1 cellular context compared by ENCODE assay signal in the genomic region with DNA sequence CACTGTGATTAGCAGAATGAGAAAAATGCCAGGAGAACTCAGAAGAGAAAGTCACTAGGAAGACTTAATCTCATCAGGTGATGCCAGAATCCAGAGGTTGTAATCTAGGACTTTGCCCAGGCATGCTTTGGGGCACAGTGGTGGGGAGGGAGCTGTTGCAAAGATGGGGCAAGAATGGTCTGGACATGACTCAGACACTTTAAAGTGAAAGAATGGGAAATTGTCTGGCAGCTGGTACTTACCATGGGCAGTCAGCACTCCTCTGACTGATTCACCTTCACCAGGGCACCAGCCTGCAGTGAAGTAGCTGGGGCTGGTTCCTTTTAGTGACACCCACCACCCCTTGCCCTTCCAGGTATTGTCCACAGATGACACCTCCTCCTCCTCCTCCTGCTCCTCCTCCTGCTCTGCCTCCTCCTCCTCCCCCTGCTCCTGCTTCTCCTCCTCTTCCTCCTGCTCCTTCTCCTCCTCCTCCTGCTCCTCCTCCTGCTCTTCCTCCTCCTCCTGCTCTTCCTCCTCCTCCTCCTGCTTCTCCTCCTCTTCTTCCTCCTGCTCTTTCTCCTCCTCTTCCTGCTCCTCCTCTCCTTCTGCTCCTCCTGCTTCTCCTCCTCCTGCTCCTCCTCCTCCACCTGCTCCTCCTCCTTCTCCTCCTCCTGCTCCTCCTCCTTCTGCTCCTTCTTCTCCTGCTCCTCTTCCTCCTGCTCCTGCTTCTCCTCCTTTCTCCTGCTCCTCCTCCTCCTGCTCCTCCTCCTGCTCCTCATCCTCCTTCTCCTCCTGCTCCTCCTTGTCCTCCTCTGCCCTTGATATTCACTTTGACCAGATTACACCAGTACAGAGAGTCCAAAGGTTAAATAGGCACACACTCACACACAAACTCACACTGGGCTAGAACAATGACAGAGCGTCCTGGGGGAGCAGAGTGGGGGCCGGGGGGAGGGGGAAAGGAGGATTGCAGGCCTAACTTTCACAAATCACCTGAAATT.
A peak's percentile ranks its signal among the peaks of the same experiment; 100 is the strongest.
TF ChIP-seq lines count a peak whose summit lies in the region.

CHD9NB (minus strand) TSS at position 379 of the 983 bp plus-strand sequence. CDS start 8,739 bp downstream, outside the sequence.

TF ChIP-seq in HepG2, 621 proteins besides CTCF, POLR2A, EP300 and RAD21 (continues in another document):
- peak; percentile 55 for TF ChIP-seq TEAD3 (CRISPR knock-in tag; optimal IDR thresholded peaks at IDR 0.05; ENCODE audit: borderline replicate concordance)
- no peak for TF ChIP-seq AGO1 (IDR thresholded peaks at IDR 0.05; ENCODE audit: low read depth, low read length, poor library complexity, severe bottlenecking)
- no peak for TF ChIP-seq ZNF256 (CRISPR knock-in tag; conservative IDR thresholded peaks at IDR 0.05)
- no peak for TF ChIP-seq ZBED4 (CRISPR knock-in tag; IDR thresholded peaks at IDR 0.05; ENCODE audit: borderline replicate concordance)
- no peak for TF ChIP-seq NCOA2 (CRISPR knock-in tag; IDR thresholded peaks at IDR 0.05)
- no peak for TF ChIP-seq ZFYVE20 (CRISPR knock-in tag; IDR thresholded peaks at IDR 0.05; ENCODE audit: borderline replicate concordance, low read depth)
- TF ChIP-seq ZNF3 (CRISPR knock-in tag; IDR thresholded peaks at IDR 0.05): no peak
- TF ChIP-seq SRF (IDR thresholded peaks at IDR 0.05; ENCODE audit: low read depth, low read length): no peak
- TF ChIP-seq, protein P1, sequence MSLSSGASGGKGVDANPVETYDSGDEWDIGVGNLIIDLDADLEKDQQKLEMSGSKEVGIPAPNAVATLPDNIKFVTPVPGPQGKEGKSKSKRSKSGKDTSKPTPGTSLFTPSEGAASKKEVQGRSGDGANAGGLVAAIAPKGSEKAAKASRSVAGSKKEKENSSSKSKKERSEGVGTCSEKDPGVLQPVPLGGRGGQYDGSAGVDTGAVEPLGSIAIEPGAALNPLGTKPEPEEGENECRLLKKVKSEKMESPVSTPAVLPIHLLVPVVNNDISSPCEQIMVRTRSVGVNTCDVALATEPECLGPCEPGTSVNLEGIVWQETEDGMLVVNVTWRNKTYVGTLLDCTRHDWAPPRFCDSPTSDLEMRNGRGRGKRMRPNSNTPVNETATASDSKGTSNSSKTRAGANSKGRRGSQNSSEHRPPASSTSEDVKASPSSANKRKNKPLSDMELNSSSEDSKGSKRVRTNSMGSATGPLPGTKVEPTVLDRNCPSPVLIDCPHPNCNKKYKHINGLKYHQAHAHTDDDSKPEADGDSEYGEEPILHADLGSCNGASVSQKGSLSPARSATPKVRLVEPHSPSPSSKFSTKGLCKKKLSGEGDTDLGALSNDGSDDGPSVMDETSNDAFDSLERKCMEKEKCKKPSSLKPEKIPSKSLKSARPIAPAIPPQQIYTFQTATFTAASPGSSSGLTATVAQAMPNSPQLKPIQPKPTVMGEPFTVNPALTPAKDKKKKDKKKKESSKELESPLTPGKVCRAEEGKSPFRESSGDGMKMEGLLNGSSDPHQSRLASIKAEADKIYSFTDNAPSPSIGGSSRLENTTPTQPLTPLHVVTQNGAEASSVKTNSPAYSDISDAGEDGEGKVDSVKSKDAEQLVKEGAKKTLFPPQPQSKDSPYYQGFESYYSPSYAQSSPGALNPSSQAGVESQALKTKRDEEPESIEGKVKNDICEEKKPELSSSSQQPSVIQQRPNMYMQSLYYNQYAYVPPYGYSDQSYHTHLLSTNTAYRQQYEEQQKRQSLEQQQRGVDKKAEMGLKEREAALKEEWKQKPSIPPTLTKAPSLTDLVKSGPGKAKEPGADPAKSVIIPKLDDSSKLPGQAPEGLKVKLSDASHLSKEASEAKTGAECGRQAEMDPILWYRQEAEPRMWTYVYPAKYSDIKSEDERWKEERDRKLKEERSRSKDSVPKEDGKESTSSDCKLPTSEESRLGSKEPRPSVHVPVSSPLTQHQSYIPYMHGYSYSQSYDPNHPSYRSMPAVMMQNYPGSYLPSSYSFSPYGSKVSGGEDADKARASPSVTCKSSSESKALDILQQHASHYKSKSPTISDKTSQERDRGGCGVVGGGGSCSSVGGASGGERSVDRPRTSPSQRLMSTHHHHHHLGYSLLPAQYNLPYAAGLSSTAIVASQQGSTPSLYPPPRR (CRISPR knock-in tag; IDR thresholded peaks at IDR 0.05; ENCODE audit: borderline replicate concordance): no peak
- no peak for TF ChIP-seq NCOA1 (CRISPR knock-in tag; IDR thresholded peaks at IDR 0.05)
- peak; percentile 48; the same call in 1 of the 2 replicates for TF ChIP-seq MTA1 (CRISPR knock-in tag; IDR thresholded peaks at IDR 0.05; ENCODE audit: borderline replicate concordance)
- TF ChIP-seq ZIK1 (CRISPR knock-in tag; IDR thresholded peaks at IDR 0.05; ENCODE audit: borderline replicate concordance, low read depth): no peak
- TF ChIP-seq CEBPB (IDR thresholded peaks at IDR 0.05; ENCODE audit: borderline replicate concordance, low read depth, low read length): peak; percentile 91
- TF ChIP-seq, protein P2, sequence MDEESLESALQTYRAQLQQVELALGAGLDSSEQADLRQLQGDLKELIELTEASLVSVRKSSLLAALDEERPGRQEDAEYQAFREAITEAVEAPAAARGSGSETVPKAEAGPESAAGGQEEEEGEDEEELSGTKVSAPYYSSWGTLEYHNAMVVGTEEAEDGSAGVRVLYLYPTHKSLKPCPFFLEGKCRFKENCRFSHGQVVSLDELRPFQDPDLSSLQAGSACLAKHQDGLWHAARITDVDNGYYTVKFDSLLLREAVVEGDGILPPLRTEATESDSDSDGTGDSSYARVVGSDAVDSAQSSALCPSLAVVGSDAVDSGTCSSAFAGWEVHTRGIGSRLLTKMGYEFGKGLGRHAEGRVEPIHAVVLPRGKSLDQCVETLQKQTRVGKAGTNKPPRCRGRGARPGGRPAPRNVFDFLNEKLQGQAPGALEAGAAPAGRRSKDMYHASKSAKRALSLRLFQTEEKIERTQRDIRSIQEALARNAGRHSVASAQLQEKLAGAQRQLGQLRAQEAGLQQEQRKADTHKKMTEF (CRISPR knock-in tag; IDR thresholded peaks at IDR 0.05): no peak
- no peak for TF ChIP-seq MBD4 (IDR thresholded peaks at IDR 0.05; ENCODE audit: borderline replicate concordance, low read length)
- peak; percentile 77; the same call in 1 of the 2 replicates for TF ChIP-seq BORCS8-MEF2B (CRISPR knock-in tag; IDR thresholded peaks at IDR 0.05)
- no peak for TF ChIP-seq ZFP82 (CRISPR knock-in tag; IDR thresholded peaks at IDR 0.05; ENCODE audit: borderline replicate concordance)
- no peak for TF ChIP-seq ZNF510 (CRISPR knock-in tag; IDR thresholded peaks at IDR 0.05; ENCODE audit: low read depth)
- TF ChIP-seq TAF1 (CRISPR knock-in tag; IDR thresholded peaks at IDR 0.05): no peak
- no peak for TF ChIP-seq RNF219 (CRISPR knock-in tag; IDR thresholded peaks at IDR 0.05)
- TF ChIP-seq AHR (CRISPR knock-in tag; IDR thresholded peaks at IDR 0.05): no peak
- TF ChIP-seq THAP8 (CRISPR knock-in tag; IDR thresholded peaks at IDR 0.05; ENCODE audit: borderline replicate concordance): no peak
- no peak for TF ChIP-seq MEIS2 (CRISPR knock-in tag; IDR thresholded peaks at IDR 0.05)
- TF ChIP-seq CENPX (CRISPR knock-in tag; IDR thresholded peaks at IDR 0.05): no peak
- TF ChIP-seq SP4 (CRISPR knock-in tag; IDR thresholded peaks at IDR 0.05): no peak; the same call in 1 of the 2 replicates
- no peak for TF ChIP-seq MXD1 (CRISPR knock-in tag; IDR thresholded peaks at IDR 0.05)
- no peak for TF ChIP-seq ZBTB7A (CRISPR knock-in tag; IDR thresholded peaks at IDR 0.05)
- TF ChIP-seq HDAC1 (CRISPR knock-in tag; IDR thresholded peaks at IDR 0.05): 0 out of 2 replicates have a peak, but pooled peaks have one; percentile 22
- TF ChIP-seq GTF2F1 (IDR thresholded peaks at IDR 0.05; ENCODE audit: low read length): no peak
- TF ChIP-seq TFDP1 (CRISPR knock-in tag; IDR thresholded peaks at IDR 0.05; ENCODE audit: borderline replicate concordance): no peak
- TF ChIP-seq, protein P3, sequence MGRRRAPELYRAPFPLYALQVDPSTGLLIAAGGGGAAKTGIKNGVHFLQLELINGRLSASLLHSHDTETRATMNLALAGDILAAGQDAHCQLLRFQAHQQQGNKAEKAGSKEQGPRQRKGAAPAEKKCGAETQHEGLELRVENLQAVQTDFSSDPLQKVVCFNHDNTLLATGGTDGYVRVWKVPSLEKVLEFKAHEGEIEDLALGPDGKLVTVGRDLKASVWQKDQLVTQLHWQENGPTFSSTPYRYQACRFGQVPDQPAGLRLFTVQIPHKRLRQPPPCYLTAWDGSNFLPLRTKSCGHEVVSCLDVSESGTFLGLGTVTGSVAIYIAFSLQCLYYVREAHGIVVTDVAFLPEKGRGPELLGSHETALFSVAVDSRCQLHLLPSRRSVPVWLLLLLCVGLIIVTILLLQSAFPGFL (CRISPR knock-in tag; IDR thresholded peaks at IDR 0.05): no peak
- peak; percentile 97 for TF ChIP-seq PATZ1 (CRISPR knock-in tag; IDR thresholded peaks at IDR 0.05)
- no peak for TF ChIP-seq NRL (CRISPR knock-in tag; IDR thresholded peaks at IDR 0.05; ENCODE audit: borderline replicate concordance)
- peak; percentile 31 for TF ChIP-seq RBM39 (IDR thresholded peaks at IDR 0.05; ENCODE audit: low read depth, low read length, poor library complexity, severe bottlenecking)
- TF ChIP-seq ZFP36L1 (CRISPR knock-in tag; IDR thresholded peaks at IDR 0.05): no peak
- no peak for TF ChIP-seq DPF2 (CRISPR knock-in tag; IDR thresholded peaks at IDR 0.05; ENCODE audit: borderline replicate concordance, low read depth)
- no peak for TF ChIP-seq KLF12 (CRISPR knock-in tag; IDR thresholded peaks at IDR 0.05; ENCODE audit: borderline replicate concordance)
- TF ChIP-seq ZSCAN22 (CRISPR knock-in tag; IDR thresholded peaks at IDR 0.05): no peak
- 0 out of 2 replicates have a peak, but pooled peaks have one; percentile 19 for TF ChIP-seq THAP11 (CRISPR knock-in tag; IDR thresholded peaks at IDR 0.05)
- TF ChIP-seq ZNF253 (CRISPR knock-in tag; IDR thresholded peaks at IDR 0.05; ENCODE audit: borderline replicate concordance): no peak
